ENCODE assay signal across 8 cellular contexts in genomic region chr4:142405021-142405991, GRCh38.
A peak's percentile ranks its signal among the peaks of the same experiment; 100 is the strongest.
DNase-seq lines count a peak whose midpoint lies in the region; ATAC-seq, FAIRE-seq and TF ChIP-seq lines count a peak whose summit lies in the region.

No MANE protein-coding gene starts in this region.

- H3K9ac ChIP-seq in astrocyte (ENCODE audit: low read length): peak overlapping the region; percentile 83
- peak overlapping the region; percentile 16 for H3K9ac ChIP-seq in iPS-15b (ENCODE audit: low read depth, low read length)

- H3K4me1 ChIP-seq in A673 (ENCODE audit: insufficient read depth, low read length, poor library complexity, severe bottlenecking): peaks cover 64% of the 10 kb centered on the region
- peaks cover 54% of the 10 kb centered on the region for H3K4me1 ChIP-seq in astrocyte (ENCODE audit: insufficient read depth, low read length)
- H3K4me1 ChIP-seq in iPS-15b (ENCODE audit: control insufficient read depth, insufficient read depth, low read length): peaks cover 20% of the 10 kb centered on the region
- peaks cover 0 to 7% of the 10 kb centered on the region in 2 donors for H3K4me1 ChIP-seq in small intestine (ENCODE audit: control insufficient read depth in 2 of 2, insufficient read depth in 1 of 2, low read depth in 1 of 2, low read length in 1 of 2)

- CTCF ChIA-PET in A673 (lab: Charles Lee): no interaction called here
- CTCF ChIA-PET in T-cell (lab: Charles Lee): interaction anchor here (0.6 to 2.4 kb wide), 8 partner anchors 17 to 432 kb away, joined by 3 to 11 read pairs (median 5); no protein-coding TSS in a partner anchor

- H2AFZ ChIP-seq in astrocyte (ENCODE audit: low read depth, low read length): peak overlapping the region; percentile 61

- ATAC-seq in GM19025 (IDR thresholded peaks at IDR 0.05; ENCODE audit: low read depth, unreplicated experiment) (peak; percentile 58), HG03457 (IDR thresholded peaks at IDR 0.05; ENCODE audit: unreplicated experiment) (peak; percentile 70), T-cell (replicated peaks in 1 of 4) (peak; percentile 39 to 66 (median 57))

- H3K4me1 Mint-ChIP-seq in T-cell: peaks cover 64 to 74% (median 68%) of the 10 kb centered on the region in 3 donors
- H3K4me1 Mint-ChIP-seq in astrocyte (ENCODE audit: low read depth, unreplicated experiment): peaks cover 56% of the 10 kb centered on the region

- H3K27ac Mint-ChIP-seq in T-cell (peak overlapping the region; percentile 98 to 99), astrocyte (ENCODE audit: unreplicated experiment) (peak overlapping the region; percentile 87)

- POLR2A ChIA-PET in A673 (lab: Charles Lee; ENCODE audit: low non-redundant PET): interaction anchor here (0.6 to 0.9 kb wide), 4 partner anchors 20 to 472 kb away, joined by 3 to 12 read pairs (median 8); no protein-coding TSS in a partner anchor
- POLR2A ChIA-PET in T-cell (lab: Charles Lee): interaction anchor here (0.6 to 3.3 kb wide), 6 partner anchors 12 to 54 kb away, joined by 3 to 16 read pairs (median 4); no protein-coding TSS in a partner anchor

- H3K27me3 ChIP-seq in A673 (replicated peaks; ENCODE audit: insufficient read depth, low read depth, low read length, poor library complexity) (no peaks in the 10 kb centered on the region), astrocyte (ENCODE audit: insufficient read depth, low read length) (no peaks in the 10 kb centered on the region), iPS-15b (ENCODE audit: control insufficient read depth, insufficient read depth, low read length) (no peaks in the 10 kb centered on the region), small intestine (ENCODE audit: control insufficient read depth in 2 of 2, insufficient read depth in 2 of 2, low read length in 2 of 2) (no peaks in the 10 kb centered on the region)

- H3K79me2 ChIP-seq in astrocyte (ENCODE audit: insufficient read depth, low read length): peaks cover 6% of the 10 kb centered on the region

- peak; percentile 96 for DNase-seq in A673 (ENCODE audit: low spot score)
- DNase-seq in T-cell: peak; percentile 5 to 66 (median 34)
- peak; percentile 76 for DNase-seq in astrocyte (ENCODE audit: low read depth)
- peak; percentile 59 for DNase-seq in small intestine
- DNase-seq in NCI-H146 (lab: John Stamatoyannopoulos, UW): no peak

- H3K4me2 ChIP-seq in astrocyte (ENCODE audit: low read length): peak overlapping the region; percentile 83

- H3K27me3 Mint-ChIP-seq in T-cell (no peaks in the 10 kb centered on the region), astrocyte (ENCODE audit: low read depth, unreplicated experiment) (no peaks in the 10 kb centered on the region)

- FAIRE-seq in astrocyte (lab: Jason Lieb, UNC) (peak; percentile 32), small intestine (lab: Jason Lieb, UNC) (no peak)

- H4K20me1 ChIP-seq in astrocyte (ENCODE audit: insufficient read depth, low read length): no peaks in the 10 kb centered on the region

- no peaks in the 10 kb centered on the region for H3K9me3 ChIP-seq in A673 (ENCODE audit: low read depth, low read length, poor library complexity, severe bottlenecking)
- no peaks in the 10 kb centered on the region for H3K9me3 ChIP-seq in astrocyte (ENCODE audit: insufficient read depth, low read depth, low read length)
- no peaks in the 10 kb centered on the region for H3K9me3 ChIP-seq in iPS-15b (ENCODE audit: control insufficient read depth, insufficient read depth, low read length)
- no peaks in the 10 kb centered on the region for H3K9me3 ChIP-seq in small intestine (ENCODE audit: control insufficient read depth, low read depth)

- WGBS in small intestine, 3 donors: 6 to 9% (median 9%) methylated on average over 14 of the region's 14 CpGs

- intact Hi-C loops in A673 (cut with micrococcal nuclease; ENCODE audit: unreplicated experiment): loop anchor here (5.0 kb wide), 1 partner anchor 38 kb away; no protein-coding TSS in a partner anchor

- no TSS peak for BruUV-seq in A673 (replicated peaks; lab: Mats Ljungman, UMichigan)

- no peak for TF ChIP-seq CTCF in A673 (conservative IDR thresholded peaks at IDR 0.05; ENCODE audit: low read depth, low read length)
- no peak for TF ChIP-seq CTCF in astrocyte (IDR thresholded peaks at IDR 0.05; ENCODE audit: insufficient read depth, low read depth, low read length)

- H3K27ac ChIP-seq in A673 (ENCODE audit: low read depth, low read length, poor library complexity, severe bottlenecking) (peak overlapping the region; percentile 69), astrocyte (ENCODE audit: low read depth, low read length) (peak overlapping the region; percentile 89), small intestine (ENCODE audit: low read depth in 1 of 2, low read length in 1 of 2) (peak overlapping the region; percentile 16 to 75)

- H3K9me3 Mint-ChIP-seq in T-cell (no peaks in the 10 kb centered on the region), astrocyte (ENCODE audit: unreplicated experiment) (no peaks in the 10 kb centered on the region)

- peak overlapping the region; percentile 84 to 94 (median 94) for H3K4me3 Mint-ChIP-seq in T-cell
- H3K4me3 Mint-ChIP-seq in astrocyte (ENCODE audit: unreplicated experiment): no peak overlapping the region

- H3K36me3 ChIP-seq in A673 (ENCODE audit: insufficient read depth, low read length, poor library complexity, severe bottlenecking) (no peaks in the 10 kb centered on the region), astrocyte (ENCODE audit: insufficient read depth, low read length) (no peaks in the 10 kb centered on the region), iPS-15b (ENCODE audit: control insufficient read depth, insufficient read depth, low read length) (no peaks in the 10 kb centered on the region), small intestine (ENCODE audit: control insufficient read depth in 2 of 2, insufficient read depth in 2 of 2, low read length in 2 of 2) (no peaks in the 10 kb centered on the region)

- H3K4me3 ChIP-seq in A673 (ENCODE audit: low read depth, low read length, poor library complexity, severe bottlenecking): peak overlapping the region; percentile 49
- peak overlapping the region; percentile 63 for H3K4me3 ChIP-seq in astrocyte (ENCODE audit: insufficient read depth, low read depth, low read length)
- peak overlapping the region; percentile 47 for H3K4me3 ChIP-seq in iPS-15b (ENCODE audit: low read depth, low read length)
- peak overlapping the region in 1 of 2 donors; percentile 55 for H3K4me3 ChIP-seq in small intestine (ENCODE audit: low read depth in 1 of 2, low read length in 2 of 2)

- H3K36me3 Mint-ChIP-seq in T-cell: peaks cover 14% of the 10 kb centered on the region
- H3K36me3 Mint-ChIP-seq in astrocyte (ENCODE audit: low read depth, unreplicated experiment): no peaks in the 10 kb centered on the region
